ENCODE assay signal across 9 cellular contexts in genomic region chr10:4770766-4771553, GRCh38. TPM values are rescaled to one million over a fixed set of nuclear protein-coding genes. Genes with fewer than 3 reads are reported as not detected.
DNase-seq lines count a peak whose midpoint lies in the region; ATAC-seq and TF ChIP-seq lines count a peak whose summit lies in the region.
"Had no signal": no experiment of that assay in that cellular context is flagged by ENCODE, and none has a peak within 500 bp of the region (broad histone marks: within the 10 kb centered on the region; RNA-seq: fewer than 3 reads in every experiment).

No MANE protein-coding gene starts in this region.

- TF ChIP-seq CTCF in DND-41 (IDR thresholded peaks at IDR 0.05; ENCODE audit: borderline replicate concordance, extremely low read depth, low read length, poor library complexity, severe bottlenecking): peak; percentile 54
- TF ChIP-seq CTCF in mucosa of descending colon (IDR thresholded peaks at IDR 0.05): no peak
- TF ChIP-seq CTCF in natural killer cell (IDR thresholded peaks at IDR 0.05): no peak

- H3K36me3 Mint-ChIP-seq in dendritic cell treated with granulocyte-macrophage colony-stimulating factor and Interleukin-4, amounts not matched to agents 40 ng/mL and 50 ng/mL, for 4 days (ENCODE audit: low read depth): no peaks in the 10 kb centered on the region
- H3K36me3 Mint-ChIP-seq in natural killer cell: no peaks in the 10 kb centered on the region

- H3K27me3 Mint-ChIP-seq in dendritic cell treated with granulocyte-macrophage colony-stimulating factor and Interleukin-4, amounts not matched to agents 40 ng/mL and 50 ng/mL, for 4 days: peaks cover 14% of the 10 kb centered on the region
- H3K27me3 Mint-ChIP-seq in natural killer cell (ENCODE audit: low read depth in 2 of 2): peaks cover 19 to 69% of the 10 kb centered on the region in 2 donors

- no peaks in the 10 kb centered on the region for H3K79me2 ChIP-seq in DND-41 (ENCODE audit: insufficient read depth, low read length)

- H3K9me3 ChIP-seq in DND-41 (ENCODE audit: insufficient read depth, low read length, severe bottlenecking) (no peaks in the 10 kb centered on the region), mucosa of descending colon (no peaks in the 10 kb centered on the region)

- DNase-seq in DND-41 (no peak), NCI-H2227 treated with DMSO at 0.1 percent for 48 hours (lab: John Stamatoyannopoulos, UW) (peak; percentile 33), mucosa of descending colon (no peak), natural killer cell (no peak)

- peaks cover 6% of the 10 kb centered on the region; the same call in 1 of the 2 replicates for H3K4me1 ChIP-seq in DND-41 (ENCODE audit: insufficient read depth, low read length)
- H3K4me1 ChIP-seq in mucosa of descending colon (ENCODE audit: low read depth): no peaks in the 10 kb centered on the region

- no peak overlapping the region for H3K9ac ChIP-seq in DND-41 (ENCODE audit: low read depth, low read length)

- H2AFZ ChIP-seq in DND-41 (ENCODE audit: low read depth, low read length): no peak overlapping the region

- H3K36me3 ChIP-seq in DND-41 (ENCODE audit: insufficient read depth, low read length) (no peaks in the 10 kb centered on the region), mucosa of descending colon (ENCODE audit: low read depth) (no peaks in the 10 kb centered on the region)

- intact Hi-C loops in dendritic cell treated with granulocyte-macrophage colony-stimulating factor and Interleukin-4, amounts not matched to agents 40 ng/mL and 50 ng/mL, for 4 days (cut with micrococcal nuclease): loop anchor here (2.0 to 5.0 kb wide), 3 partner anchors 640 to 1574 kb away; no protein-coding TSS in a partner anchor
- intact Hi-C loops in mucosa of descending colon (cut with DNase I, micrococcal nuclease): loop anchor here in 1 of 2 donors (5.0 kb wide), 1 partner anchor 1579 kb away; no protein-coding TSS in a partner anchor
- intact Hi-C loops in natural killer cell (cut with micrococcal nuclease): no loop called here

- H3K27ac Mint-ChIP-seq in dendritic cell treated with granulocyte-macrophage colony-stimulating factor and Interleukin-4, amounts not matched to agents 40 ng/mL and 50 ng/mL, for 4 days: peak overlapping the region; percentile 39
- no peak overlapping the region for H3K27ac Mint-ChIP-seq in natural killer cell

- no peak for ATAC-seq in DND-41 (ENCODE audit: insufficient read depth, low read depth)
- ATAC-seq in mucosa of descending colon: peak; percentile 81
- no peak for ATAC-seq in HG02884 (IDR thresholded peaks at IDR 0.05; ENCODE audit: unreplicated experiment)
- no peak for ATAC-seq in activated CD4-positive, CD25-positive, alpha-beta regulatory T cell treated with anti-CD3 and anti-CD28 coated beads, Interleukin-2, amount 50 U/mL, for 24 hours
- no peak for ATAC-seq in natural killer cell
- no peak for ATAC-seq in HG03521 (IDR thresholded peaks at IDR 0.05; ENCODE audit: unreplicated experiment)

- H3K4me1 Mint-ChIP-seq in dendritic cell treated with granulocyte-macrophage colony-stimulating factor and Interleukin-4, amounts not matched to agents 40 ng/mL and 50 ng/mL, for 4 days (ENCODE audit: low read depth): no peaks in the 10 kb centered on the region
- H3K4me1 Mint-ChIP-seq in natural killer cell: no peaks in the 10 kb centered on the region

- no peak overlapping the region for H3K4me3 ChIP-seq in DND-41 (ENCODE audit: low read depth in 1 of 2, low read length in 2 of 2)
- no peak overlapping the region for H3K4me3 ChIP-seq in mucosa of descending colon

- H3K4me3 Mint-ChIP-seq in dendritic cell treated with granulocyte-macrophage colony-stimulating factor and Interleukin-4, amounts not matched to agents 40 ng/mL and 50 ng/mL, for 4 days: no peak overlapping the region
- no peak overlapping the region for H3K4me3 Mint-ChIP-seq in natural killer cell

- no peak overlapping the region for H3K4me2 ChIP-seq in DND-41 (ENCODE audit: insufficient read depth, low read length)

- no peaks in the 10 kb centered on the region for H3K9me3 Mint-ChIP-seq in dendritic cell treated with granulocyte-macrophage colony-stimulating factor and Interleukin-4, amounts not matched to agents 40 ng/mL and 50 ng/mL, for 4 days
- H3K9me3 Mint-ChIP-seq in natural killer cell: no peaks in the 10 kb centered on the region

- no peak overlapping the region for H3K27ac ChIP-seq in DND-41 (ENCODE audit: low read length)
- H3K27ac ChIP-seq: HL-60 had no signal

- no peaks in the 10 kb centered on the region for H4K20me1 ChIP-seq in DND-41 (ENCODE audit: insufficient read depth, low read length)

- H3K27me3 ChIP-seq in DND-41 (ENCODE audit: insufficient read depth, low read length, poor library complexity): peaks cover 4% of the 10 kb centered on the region

RNA-seq across cellular contexts. Expression of gene AKR1E2, which starts 55.0 kb away (rescaled TPM):
- total RNA-seq in mucosa of descending colon (10 to 100 TPM in 1 of 3 donors, 1 to 10 TPM in 2; 6.7 to 20.4 (median 8.0) TPM), natural killer cell (1 to 10 TPM in 2 of 3 donors, under 1 TPM in 1; 0.56 to 4.0 (median 3.7) TPM)
